Comparison of ENCODE assay signal across 1 cellular context in genomic region chr2:120453635-120453998, GRCh38.
TF ChIP-seq lines count a peak whose summit lies in the region.

No MANE protein-coding gene starts in this region.

TF ChIP-seq in HepG2, 621 proteins besides CTCF, POLR2A, EP300 and RAD21 (continued from another document):
- no peak for TF ChIP-seq ZBTB40 (IDR thresholded peaks at IDR 0.05)
- TF ChIP-seq ZBTB40 (CRISPR knock-in tag; IDR thresholded peaks at IDR 0.05), result no peak
- no peak for TF ChIP-seq STAT5B (CRISPR knock-in tag; IDR thresholded peaks at IDR 0.05)
- TF ChIP-seq ATF3 (CRISPR knock-in tag; IDR thresholded peaks at IDR 0.05), result peak; percentile 54; the same call in 1 of the 2 replicates
- no peak for TF ChIP-seq ZSCAN31 (CRISPR knock-in tag; IDR thresholded peaks at IDR 0.05; ENCODE audit: low read depth)
- TF ChIP-seq PHB2 (IDR thresholded peaks at IDR 0.05; ENCODE audit: partially characterized antibody), result no peak
- no peak for TF ChIP-seq ZSCAN29 (CRISPR knock-in tag; conservative IDR thresholded peaks at IDR 0.05)
- no peak for TF ChIP-seq ESRRA (CRISPR knock-in tag; IDR thresholded peaks at IDR 0.05; ENCODE audit: low read depth)
- no peak for TF ChIP-seq HOXA3 (CRISPR knock-in tag; IDR thresholded peaks at IDR 0.05)
- no peak for TF ChIP-seq GMEB1 (CRISPR knock-in tag; IDR thresholded peaks at IDR 0.05; ENCODE audit: borderline replicate concordance)
- no peak for TF ChIP-seq CENPX (CRISPR knock-in tag; IDR thresholded peaks at IDR 0.05)
- 0 out of 2 replicates have a peak, but pooled peaks have one; percentile 17 for TF ChIP-seq CREB1 (IDR thresholded peaks at IDR 0.05)
- TF ChIP-seq CREB1 (CRISPR knock-in tag; IDR thresholded peaks at IDR 0.05), result no peak
- no peak for TF ChIP-seq PRDM4 (CRISPR knock-in tag; IDR thresholded peaks at IDR 0.05; ENCODE audit: borderline replicate concordance)
- TF ChIP-seq SOX6 (IDR thresholded peaks at IDR 0.05), result no peak
- TF ChIP-seq SOX6 (CRISPR knock-in tag; IDR thresholded peaks at IDR 0.05), result no peak
- no peak for TF ChIP-seq ZNF782 (CRISPR knock-in tag; IDR thresholded peaks at IDR 0.05; ENCODE audit: borderline replicate concordance)
- peak; percentile 87 for TF ChIP-seq FOSL2 (CRISPR knock-in tag; IDR thresholded peaks at IDR 0.05)
- no peak for TF ChIP-seq ZNF446 (CRISPR knock-in tag; IDR thresholded peaks at IDR 0.05)
- no peak for TF ChIP-seq JUND (CRISPR knock-in tag; IDR thresholded peaks at IDR 0.05)
- TF ChIP-seq HIC2 (CRISPR knock-in tag; IDR thresholded peaks at IDR 0.05; ENCODE audit: low read depth), result no peak
- TF ChIP-seq MTERF4 (CRISPR knock-in tag; IDR thresholded peaks at IDR 0.05), result peak; percentile 53; the same call in 1 of the 2 replicates
